In the genomic region with DNA sequence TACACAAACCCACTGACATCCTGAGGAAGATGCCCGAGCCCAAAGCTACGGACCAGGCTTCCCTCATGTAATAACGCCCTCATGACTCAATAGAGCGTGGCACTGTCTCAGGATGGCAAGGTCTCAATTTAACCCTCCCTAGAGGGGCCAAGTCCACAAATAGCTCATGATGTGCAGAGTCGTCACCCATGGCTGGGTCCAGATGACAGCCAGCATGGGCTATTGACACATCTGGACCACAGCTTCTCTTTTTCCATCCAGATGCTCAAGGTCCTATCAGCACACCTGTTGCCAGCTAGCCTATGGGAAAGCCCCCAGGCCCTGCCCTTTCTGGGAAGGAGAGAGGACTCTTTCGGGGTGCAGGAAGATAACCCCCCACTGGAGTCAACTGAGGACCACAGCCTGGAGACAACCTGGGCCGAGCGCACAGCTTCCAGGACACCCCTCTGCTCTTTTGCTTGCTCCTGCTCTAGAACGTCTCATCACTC, we compare ENCODE assay signal across 8 cellular contexts. TPM values are rescaled to one million over a fixed set of nuclear protein-coding genes. Genes with fewer than 3 reads are reported as not detected.
DNase-seq lines count a peak whose midpoint lies in the region; ATAC-seq and TF ChIP-seq lines count a peak whose summit lies in the region.

No MANE protein-coding gene starts in this region.

- H3K27me3 Mint-ChIP-seq in MCF 10A (ENCODE audit: insufficient read depth, unreplicated experiment) = no peaks in the 10 kb centered on the region

- peak overlapping the region in 2 of 3 donors; percentile 37 to 57 for H3K4me3 ChIP-seq in breast epithelium
- peak overlapping the region in 1 of 4 donors; percentile 40 for H3K4me3 ChIP-seq in transverse colon

- TF ChIP-seq POLR2A in breast epithelium (IDR thresholded peaks at IDR 0.05) (no peak), transverse colon (IDR thresholded peaks at IDR 0.05) (peak; percentile 29)

- no peaks in the 10 kb centered on the region for H3K9me3 Mint-ChIP-seq in MCF 10A (ENCODE audit: unreplicated experiment)

- peaks cover 15% of the 10 kb centered on the region for H3K4me1 Mint-ChIP-seq in MCF 10A (ENCODE audit: insufficient read depth, unreplicated experiment)

- H3K4me3 Mint-ChIP-seq in MCF 10A (ENCODE audit: unreplicated experiment) = no peak overlapping the region

- intact Hi-C loops in breast epithelium (cut with DNase I; ENCODE audit: low total_unique reads) = no loop called here
- intact Hi-C loops in MCF 10A (cut with micrococcal nuclease) = no loop called here
- intact Hi-C loops in transverse colon (cut with DNase I; ENCODE audit: low total_unique reads) = no loop called here

- no peaks in the 10 kb centered on the region for H3K27me3 ChIP-seq in breast epithelium
- no peaks in the 10 kb centered on the region for H3K27me3 ChIP-seq in transverse colon

- no peak overlapping the region for H3K27ac Mint-ChIP-seq in MCF 10A (ENCODE audit: low read depth, unreplicated experiment)

- TF ChIP-seq CTCF in breast epithelium (IDR thresholded peaks at IDR 0.05) (no peak), MCF 10A (IDR thresholded peaks at IDR 0.05; ENCODE audit: unreplicated experiment) (no peak), transverse colon (IDR thresholded peaks at IDR 0.05) (no peak)

- ATAC-seq in HG03045 (IDR thresholded peaks at IDR 0.05; ENCODE audit: unreplicated experiment) = peak; percentile 52

- in situ Hi-C loops in transverse colon (cut with MboI; ENCODE audit: low pct_ligation_motif_present in 1 of 4, low pct_unique_long_range_greater_than_20kb in 1 of 4, low sequenced_read_pairs in 3 of 4) = no loop called here

- H3K36me3 ChIP-seq in breast epithelium (no peaks in the 10 kb centered on the region), transverse colon (no peaks in the 10 kb centered on the region)

- no peaks in the 10 kb centered on the region for H3K36me3 Mint-ChIP-seq in MCF 10A (ENCODE audit: insufficient read depth, unreplicated experiment)

- CTCF ChIA-PET in MCF 10A (lab: Yijun Ruan, JAX) = interaction anchor here (0.6 to 1.2 kb wide), 4 partner anchors 11 to 229 kb away, joined by 3 to 4 read pairs (median 3); no protein-coding TSS in a partner anchor

- H3K9me3 ChIP-seq in breast epithelium (no peaks in the 10 kb centered on the region), transverse colon (no peaks in the 10 kb centered on the region)

- peak overlapping the region in 1 of 2 donors; percentile 38 for H3K27ac ChIP-seq in breast epithelium
- H3K27ac ChIP-seq in transverse colon = peak overlapping the region; percentile 73 to 84 (median 79)

- no peak for TF ChIP-seq EP300 in transverse colon (IDR thresholded peaks at IDR 0.05; ENCODE audit: low read depth)

- DNase-seq in breast epithelium (ENCODE audit: low spot score in 2 of 2) = no peak
- no peak for DNase-seq in MCF 10A (ENCODE audit: unreplicated experiment)
- peak; percentile 52 to 58 for DNase-seq in activated T-cell treated with anti-CD3 and anti-CD28 coated beads, Interleukin-2, amount 50 U/mL, for 48 hours
- DNase-seq in transverse colon = no peak
- no peak for DNase-seq in NCI-H226
- no peak for DNase-seq in iPS-NIHi11 (ENCODE audit: low spot score)
- DNase-seq in SW480 (ENCODE audit: low spot score) = no peak

- WGBS in transverse colon (ENCODE audit: low coverage in 1 of 2), 2 donors = 62 to 70% methylated on average over 6 to 9 of the region's 9 CpGs

- POLR2A ChIA-PET in MCF 10A (lab: Yijun Ruan, JAX) = interaction anchor here (0.6 kb wide), 1 partner anchor 431 kb away, joined by 3 read pairs; no protein-coding TSS in a partner anchor

- no TSS peak for BruUV-seq in MCF 10A (replicated peaks; lab: Mats Ljungman, UMichigan)

- no peaks in the 10 kb centered on the region for H3K4me1 ChIP-seq in breast epithelium
- peaks cover 0 to 22% (median 8%) of the 10 kb centered on the region in 4 donors for H3K4me1 ChIP-seq in transverse colon

RNA-seq across cellular contexts. Expression of a gene that starts 2.8 kb away (rescaled TPM):
- 100 to 1,000 TPM in 1 of 3 donors, 10 to 100 TPM in 2; 41.3 to 130 (median 70.1) TPM for total RNA-seq in breast epithelium
- 15.9 and 21.6 TPM in 2 replicates for total RNA-seq in MCF 10A (2022)
- 10 to 100 TPM in 3 of 4 donors, 1 to 10 TPM in 1; 5.2 to 66.6 (median 34.5) TPM for total RNA-seq in transverse colon

RNA-seq across cellular contexts. Expression of a gene that starts 31.3 kb away (rescaled TPM):
- total RNA-seq in breast epithelium (not detected), MCF 10A (2022) (0.32 and 0.47 TPM in 2 replicates), transverse colon (not detected)

Comparison
In these comparisons a context has a peak if more than half of its experiments do, and no peak if none do; other contexts are left out.
1. DNase-seq: peak in activated T-cell treated with anti-CD3 and anti-CD28 coated beads, Interleukin-2, amount 50 U/mL, for 48 hours (2 of 2); none in breast epithelium (0 of 2), MCF 10A (single experiment), transverse colon (single experiment), NCI-H226 (single experiment), iPS-NIHi11 (single experiment) and SW480 (single experiment).